ENCODE assay signal across 1 cellular context in genomic region chr11:69320326-69320725, GRCh38.
TF ChIP-seq lines count a peak whose summit lies in the region.

No MANE protein-coding gene starts in this region.

TF ChIP-seq in IMR-90, 13 proteins besides CTCF, POLR2A, EP300 and RAD21 (continued from another document):
- TF ChIP-seq FOS (IDR thresholded peaks at IDR 0.05; ENCODE audit: low read depth, low read length): no peak
- no peak for TF ChIP-seq RFX5 (IDR thresholded peaks at IDR 0.05; ENCODE audit: low read depth, low read length)
- TF ChIP-seq NFE2L2 (IDR thresholded peaks at IDR 0.05; ENCODE audit: low read depth, low read length): no peak
- no peak for TF ChIP-seq ELK1 (IDR thresholded peaks at IDR 0.05; ENCODE audit: borderline replicate concordance, low read depth, low read length)
- TF ChIP-seq MAFK (IDR thresholded peaks at IDR 0.05; ENCODE audit: low read depth, low read length): no peak
